Comparison of ENCODE assay signal across 22 cellular contexts in the genomic region with DNA sequence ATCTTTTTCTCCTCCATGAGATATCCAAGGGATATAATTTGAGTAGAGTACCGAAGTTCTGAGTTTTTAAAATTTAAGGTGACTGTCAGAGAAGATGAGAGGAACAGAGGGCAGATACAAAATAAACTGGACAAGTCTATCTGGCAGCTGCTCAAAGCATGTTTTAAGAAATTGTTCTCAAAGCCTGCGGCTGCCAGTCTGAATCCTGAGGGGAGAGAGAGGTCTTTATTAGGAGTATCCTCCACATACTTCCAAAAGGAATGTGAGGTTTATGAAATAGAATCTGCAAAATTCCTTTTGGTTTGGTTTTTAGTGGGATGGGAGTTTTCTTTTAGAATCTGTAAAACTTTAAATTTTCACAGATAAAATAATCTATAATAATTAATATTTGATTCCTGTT. TPM values are rescaled to one million over a fixed set of nuclear protein-coding genes. Genes with fewer than 3 reads are reported as not detected.
DNase-seq lines count a peak whose midpoint lies in the region; ATAC-seq lines count a peak whose summit lies in the region.
"Had no signal": no experiment of that assay in that cellular context is flagged by ENCODE, and none has a peak within 500 bp of the region (broad histone marks: within the 10 kb centered on the region; RNA-seq: fewer than 3 reads in every experiment).

No MANE protein-coding gene starts in this region.

- no peak overlapping the region for H3K4me3 Mint-ChIP-seq in activated naive CD4-positive, alpha-beta T cell treated with anti-CD3 and anti-CD28 coated beads, Interleukin-2, amount 50 U/mL, for 24 hours
- H3K4me3 Mint-ChIP-seq in activated T-helper 17 cell treated with anti-CD3 and anti-CD28 coated beads, Interleukin-2, amount 50 U/mL, for 72 hours: no peak overlapping the region
- H3K4me3 Mint-ChIP-seq in activated T-helper 1 cell treated with anti-CD3 and anti-CD28 coated beads, Interleukin-12 subunit alpha, Interleukin-12 subunit beta, Interleukin-2, Interleukin-4 antibody, amounts not matched to agents 30 ng/mL and 10 ng/mL and 1 ng/mL, durations not matched to agents 14 hours and 24 hours and 36 hours: no peak overlapping the region
- H3K4me3 Mint-ChIP-seq: activated CD4-positive, alpha-beta T cell treated with anti-CD3 and anti-CD28 coated beads for 36 hours; dendritic cell treated with granulocyte-macrophage colony-stimulating factor and Interleukin-4, amounts not matched to agents 40 ng/mL and 50 ng/mL, for 4 days; nephron progenitor cell had no signal

- peaks cover 5% of the 10 kb centered on the region for H3K36me3 Mint-ChIP-seq in activated naive CD4-positive, alpha-beta T cell treated with anti-CD3 and anti-CD28 coated beads, Interleukin-2, amount 50 U/mL, for 24 hours
- H3K36me3 Mint-ChIP-seq in activated T-helper 17 cell treated with anti-CD3 and anti-CD28 coated beads, Interleukin-2, amount 50 U/mL, for 72 hours (ENCODE audit: low read depth): peaks cover 55% of the 10 kb centered on the region
- H3K36me3 Mint-ChIP-seq in activated T-helper 1 cell treated with anti-CD3 and anti-CD28 coated beads, Interleukin-12 subunit alpha, Interleukin-12 subunit beta, Interleukin-2, Interleukin-4 antibody, amounts not matched to agents 30 ng/mL and 10 ng/mL and 1 ng/mL, durations not matched to agents 14 hours and 24 hours and 36 hours (ENCODE audit: low read depth): peaks cover 28% of the 10 kb centered on the region

- H3K27me3 Mint-ChIP-seq in activated naive CD4-positive, alpha-beta T cell treated with anti-CD3 and anti-CD28 coated beads, Interleukin-2, amount 50 U/mL, for 24 hours: no peaks in the 10 kb centered on the region
- H3K27me3 Mint-ChIP-seq in activated T-helper 17 cell treated with anti-CD3 and anti-CD28 coated beads, Interleukin-2, amount 50 U/mL, for 72 hours: no peaks in the 10 kb centered on the region
- H3K27me3 Mint-ChIP-seq in activated T-helper 1 cell treated with anti-CD3 and anti-CD28 coated beads, Interleukin-12 subunit alpha, Interleukin-12 subunit beta, Interleukin-2, Interleukin-4 antibody, amounts not matched to agents 30 ng/mL and 10 ng/mL and 1 ng/mL, durations not matched to agents 14 hours and 24 hours and 36 hours (ENCODE audit: insufficient read depth): no peaks in the 10 kb centered on the region
- H3K27me3 Mint-ChIP-seq: activated CD4-positive, alpha-beta T cell treated with anti-CD3 and anti-CD28 coated beads for 36 hours; dendritic cell treated with granulocyte-macrophage colony-stimulating factor and Interleukin-4, amounts not matched to agents 40 ng/mL and 50 ng/mL, for 4 days had no signal

- H3K9me3 Mint-ChIP-seq in activated naive CD4-positive, alpha-beta T cell treated with anti-CD3 and anti-CD28 coated beads, Interleukin-2, amount 50 U/mL, for 24 hours: no peaks in the 10 kb centered on the region
- no peaks in the 10 kb centered on the region for H3K9me3 Mint-ChIP-seq in activated T-helper 17 cell treated with anti-CD3 and anti-CD28 coated beads, Interleukin-2, amount 50 U/mL, for 72 hours
- no peaks in the 10 kb centered on the region for H3K9me3 Mint-ChIP-seq in activated T-helper 1 cell treated with anti-CD3 and anti-CD28 coated beads, Interleukin-12 subunit alpha, Interleukin-12 subunit beta, Interleukin-2, Interleukin-4 antibody, amounts not matched to agents 30 ng/mL and 10 ng/mL and 1 ng/mL, durations not matched to agents 14 hours and 24 hours and 36 hours
- H3K9me3 Mint-ChIP-seq: dendritic cell treated with granulocyte-macrophage colony-stimulating factor and Interleukin-4, amounts not matched to agents 40 ng/mL and 50 ng/mL, for 4 days; nephron progenitor cell had no signal

- no peak for ATAC-seq in activated T-helper 17 cell treated with anti-CD3 and anti-CD28 coated beads, Interleukin-2, amount 50 U/mL, for 72 hours (replicated peaks)
- ATAC-seq: A549, heart right ventricle, left lobe of liver, right lobe of liver had no signal

- peak overlapping the region; percentile 23 for H3K27ac Mint-ChIP-seq in activated naive CD4-positive, alpha-beta T cell treated with anti-CD3 and anti-CD28 coated beads, Interleukin-2, amount 50 U/mL, for 24 hours
- H3K27ac Mint-ChIP-seq in activated T-helper 17 cell treated with anti-CD3 and anti-CD28 coated beads, Interleukin-2, amount 50 U/mL, for 72 hours: peak overlapping the region; percentile 51
- H3K27ac Mint-ChIP-seq in activated T-helper 1 cell treated with anti-CD3 and anti-CD28 coated beads, Interleukin-12 subunit alpha, Interleukin-12 subunit beta, Interleukin-2, Interleukin-4 antibody, amounts not matched to agents 30 ng/mL and 10 ng/mL and 1 ng/mL, durations not matched to agents 14 hours and 24 hours and 36 hours: no peak overlapping the region
- H3K27ac Mint-ChIP-seq: dendritic cell treated with granulocyte-macrophage colony-stimulating factor and Interleukin-4, amounts not matched to agents 40 ng/mL and 50 ng/mL, for 4 days; nephron progenitor cell had no signal

- no peak for DNase-seq in activated naive CD4-positive, alpha-beta T cell (lab: John Stamatoyannopoulos, UW)
- DNase-seq in fibroblast of peridontal ligament (ENCODE audit: extremely low read depth) (peak; percentile 55), stromal cell of bone marrow (ENCODE audit: low read depth) (peak; percentile 14), NOMO-1 treated with dmso at 0.1 percent for 144 hours (lab: John Stamatoyannopoulos, UW; ENCODE audit: unreplicated experiment) (no peak), cerebellum (ENCODE audit: low spot score) (no peak)
- no peak for DNase-seq in activated T-helper 1 cell treated with anti-CD3 and anti-CD28 coated beads, Interleukin-12 subunit alpha, Interleukin-12 subunit beta, Interleukin-2, Interleukin-4 antibody, amounts not matched to agents 30 ng/mL and 10 ng/mL and 1 ng/mL, durations not matched to agents 14 hours and 24 hours and 36 hours (ENCODE audit: low spot score)
- DNase-seq: activated CD4-positive, alpha-beta T cell treated with anti-CD3 and anti-CD28 coated beads for 36 hours; DMS 273 treated with DMSO at 0.1 percent for 48 hours; heart right ventricle; KG1; mesendoderm; MV-4-11; NCI-H187; NCI-H69; nephron progenitor cell; right lobe of liver; substantia nigra had no signal

- peaks cover 14% of the 10 kb centered on the region for H3K4me1 Mint-ChIP-seq in activated naive CD4-positive, alpha-beta T cell treated with anti-CD3 and anti-CD28 coated beads, Interleukin-2, amount 50 U/mL, for 24 hours
- peaks cover 12% of the 10 kb centered on the region for H3K4me1 Mint-ChIP-seq in activated T-helper 17 cell treated with anti-CD3 and anti-CD28 coated beads, Interleukin-2, amount 50 U/mL, for 72 hours
- peaks cover 5% of the 10 kb centered on the region for H3K4me1 Mint-ChIP-seq in activated T-helper 1 cell treated with anti-CD3 and anti-CD28 coated beads, Interleukin-12 subunit alpha, Interleukin-12 subunit beta, Interleukin-2, Interleukin-4 antibody, amounts not matched to agents 30 ng/mL and 10 ng/mL and 1 ng/mL, durations not matched to agents 14 hours and 24 hours and 36 hours (ENCODE audit: low read depth)
- H3K4me1 Mint-ChIP-seq: nephron progenitor cell had no signal

- intact Hi-C loops in activated T-helper 1 cell treated with anti-CD3 and anti-CD28 coated beads, Interleukin-12 subunit alpha, Interleukin-12 subunit beta, Interleukin-2, Interleukin-4 antibody, amounts not matched to agents 30 ng/mL and 10 ng/mL and 1 ng/mL, durations not matched to agents 14 hours and 24 hours and 36 hours (cut with micrococcal nuclease): no loop called here

RNA-seq across cellular contexts. Expression of gene TTC13, which starts 41.3 kb away (rescaled TPM):
- total RNA-seq in activated T-helper 17 cell treated with anti-CD3 and anti-CD28 coated beads, Interleukin-2, amount 50 U/mL, for 72 hours: 10 to 100 TPM; 13.3 to 22.0 TPM
- 20.7 and 21.8 TPM in 2 replicates for total RNA-seq in activated T-helper 1 cell treated with anti-CD3 and anti-CD28 coated beads, Interleukin-12 subunit alpha, Interleukin-12 subunit beta, Interleukin-2, Interleukin-4 antibody, amounts not matched to agents 30 ng/mL and 10 ng/mL and 1 ng/mL, durations not matched to agents 14 hours and 24 hours and 36 hours
- 40.0 TPM for total RNA-seq in cerebellum

RNA-seq across cellular contexts. Expression of gene ARV1, which starts 41.5 kb away (rescaled TPM):
- total RNA-seq in activated T-helper 17 cell treated with anti-CD3 and anti-CD28 coated beads, Interleukin-2, amount 50 U/mL, for 72 hours: 10 to 100 TPM in 1 of 2 donors, 1 to 10 TPM in 1; 8.9 to 15.4 TPM
- 14.3 and 14.6 TPM in 2 replicates for total RNA-seq in activated T-helper 1 cell treated with anti-CD3 and anti-CD28 coated beads, Interleukin-12 subunit alpha, Interleukin-12 subunit beta, Interleukin-2, Interleukin-4 antibody, amounts not matched to agents 30 ng/mL and 10 ng/mL and 1 ng/mL, durations not matched to agents 14 hours and 24 hours and 36 hours
- 14.3 TPM for total RNA-seq in cerebellum

Comparison
In these comparisons a context has a peak if more than half of its experiments do, and no peak if none do; other contexts are left out.
1. DNase-seq: peak in fibroblast of peridontal ligament (single experiment) and stromal cell of bone marrow (single experiment); none in activated naive CD4-positive, alpha-beta T cell (0 of 4), NOMO-1 treated with dmso at 0.1 percent for 144 hours (single experiment), activated T-helper 1 cell treated with anti-CD3 and anti-CD28 coated beads, Interleukin-12 subunit alpha, Interleukin-12 subunit beta, Interleukin-2, Interleukin-4 antibody, amounts not matched to agents 30 ng/mL and 10 ng/mL and 1 ng/mL, durations not matched to agents 14 hours and 24 hours and 36 hours (single experiment) and cerebellum (single experiment).